In genomic region chr12:1590083-1590979, GRCh38 we compare ENCODE assay signal across 7 cellular contexts. TPM values are rescaled to one million over a fixed set of nuclear protein-coding genes. Genes with fewer than 3 reads are reported as not detected.
A peak's percentile ranks its signal among the peaks of the same experiment; 100 is the strongest.
DNase-seq lines count a peak whose midpoint lies in the region; ATAC-seq and TF ChIP-seq lines count a peak whose summit lies in the region.

No MANE protein-coding gene starts in this region.

- TF ChIP-seq POLR2A in IMR-90 (IDR thresholded peaks at IDR 0.05; ENCODE audit: low read depth, low read length): no peak

- peaks cover 68% of the 10 kb centered on the region for H3K36me3 Mint-ChIP-seq in stimulated activated effector memory CD8-positive, alpha-beta T cell treated with anti-CD3 and anti-CD28 coated beads, Interleukin-12 subunit alpha, Interleukin-12 subunit beta, amount 100 ng/mL, for 72 hours

- H3K23ac ChIP-seq in IMR-90 (ENCODE audit: low read depth, low read length): peak overlapping the region; percentile 13; the same call in 1 of the 2 replicates

- H3K27me3 ChIP-seq in IMR-90 (ENCODE audit: control insufficient read depth, insufficient read depth, low read length) (no peaks in the 10 kb centered on the region), ascending aorta (no peaks in the 10 kb centered on the region)

- H3K36me3 ChIP-seq in IMR-90 (ENCODE audit: control insufficient read depth, insufficient read depth, low read length) (no peaks in the 10 kb centered on the region; the same call in 1 of the 2 replicates), ascending aorta (no peaks in the 10 kb centered on the region)

- peaks cover 70% of the 10 kb centered on the region for H4K20me1 ChIP-seq in IMR-90 (ENCODE audit: insufficient read depth, low read length)

- no peak overlapping the region; the same call in 1 of the 2 replicates for H2BK20ac ChIP-seq in IMR-90 (ENCODE audit: low read depth, low read length)

- H4K91ac ChIP-seq in IMR-90 (ENCODE audit: insufficient read depth, low read depth, low read length): no peak overlapping the region

- H2AK9ac ChIP-seq in IMR-90 (replicated peaks; ENCODE audit: low read depth, low read length, poor library complexity): no peak overlapping the region

- WGBS in IMR-90 (ENCODE audit: extremely low coverage in 2 of 2, insufficient read length in 1 of 2), 2 experiments: 25% methylated on average over 5 of the region's 12 CpGs; no CpG with 5 or more reads in 1 of the 2 experiments

- dilution Hi-C loops in IMR-90 (cut with HindIII; ENCODE audit: low sequenced_read_pairs, unreplicated experiment): no loop called here

- no peaks in the 10 kb centered on the region for H3K9me3 ChIP-seq in IMR-90 (ENCODE audit: control insufficient read depth, insufficient read depth, low read length)
- no peaks in the 10 kb centered on the region for H3K9me3 ChIP-seq in ascending aorta
- H3K9me3 ChIP-seq in iPS-18c (ENCODE audit: control insufficient read depth, insufficient read depth, low read length): no peaks in the 10 kb centered on the region

- TF ChIP-seq RAD21 in IMR-90 (IDR thresholded peaks at IDR 0.05; ENCODE audit: low read length): no peak

- H3K4ac ChIP-seq in IMR-90 (ENCODE audit: low read depth, low read length): no peak overlapping the region; the same call in 1 of the 2 replicates

- H2BK15ac ChIP-seq in IMR-90 (ENCODE audit: low read depth, low read length): no peak overlapping the region

- peak overlapping the region; percentile 36 for H3K9ac ChIP-seq in IMR-90 (ENCODE audit: low read depth, low read length)

- H3K4me2 ChIP-seq in IMR-90 (ENCODE audit: low read depth, low read length): peak overlapping the region; percentile 95

- no peaks in the 10 kb centered on the region for H3K9me3 Mint-ChIP-seq in stimulated activated effector memory CD8-positive, alpha-beta T cell treated with anti-CD3 and anti-CD28 coated beads, Interleukin-12 subunit alpha, Interleukin-12 subunit beta, amount 100 ng/mL, for 72 hours

- peak overlapping the region; percentile 83 for H3K4me3 Mint-ChIP-seq in stimulated activated effector memory CD8-positive, alpha-beta T cell treated with anti-CD3 and anti-CD28 coated beads, Interleukin-12 subunit alpha, Interleukin-12 subunit beta, amount 100 ng/mL, for 72 hours

- BruUV-seq in IMR-90 (replicated peaks; lab: Mats Ljungman, UMichigan): no TSS peak

- H3K4me3 ChIP-seq in IMR-90 (ENCODE audit: insufficient read depth, low read depth, low read length) (peak overlapping the region; percentile 20; the same call in 1 of the 2 replicates), ascending aorta (peak overlapping the region; percentile 46 to 95), iPS-18c (ENCODE audit: insufficient read depth, low read depth, low read length) (peak overlapping the region; percentile 34; the same call in 1 of the 2 replicates)

- DNase-seq in IMR-90: peak; percentile 63
- DNase-seq in ascending aorta (ENCODE audit: low spot score in 2 of 2): no peak
- DNase-seq in stimulated activated effector memory CD8-positive, alpha-beta T cell treated with anti-CD3 and anti-CD28 coated beads, Interleukin-12 subunit alpha, Interleukin-12 subunit beta, amount 100 ng/mL, for 72 hours (ENCODE audit: low spot score in 2 of 2): no peak
- DNase-seq in NCI-H2029 (lab: John Stamatoyannopoulos, UW): no peak
- DNase-seq in HuH-7.5 (ENCODE audit: low spot score): no peak

- H2BK120ac ChIP-seq in IMR-90 (ENCODE audit: low read depth, low read length): no peak overlapping the region

- H2AK5ac ChIP-seq in IMR-90 (ENCODE audit: low read depth, low read length): peak overlapping the region; percentile 25

- peaks cover 24% of the 10 kb centered on the region for H3K4me1 ChIP-seq in IMR-90 (ENCODE audit: control insufficient read depth, insufficient read depth, low read length)
- peaks cover 9 to 25% of the 10 kb centered on the region in 2 donors for H3K4me1 ChIP-seq in ascending aorta

- intact Hi-C loops in IMR-90 (cut with micrococcal nuclease) (no loop called here), ascending aorta (cut with DNase I) (loop anchor here (5.0 to 10.0 kb wide), 2 partner anchors 638 to 836 kb away; partner anchors contain the start of gene WNK1)

- CTCF ChIA-PET in IMR-90 (lab: Yijun Ruan, JAX): interaction anchor here (1.1 kb wide), 1 partner anchor 473 kb away, joined by 3 read pairs; no protein-coding TSS in a partner anchor

- in situ Hi-C loops in IMR-90 (cut with MboI; ENCODE audit: low sequenced_read_pairs): loop anchor here (25.0 kb wide), 1 partner anchor 678 kb away; no protein-coding TSS in a partner anchor

- H2BK5ac ChIP-seq in IMR-90 (ENCODE audit: low read depth, low read length, poor library complexity, severe bottlenecking): peak overlapping the region; percentile 49

- peaks cover 55% of the 10 kb centered on the region for H3K4me1 Mint-ChIP-seq in stimulated activated effector memory CD8-positive, alpha-beta T cell treated with anti-CD3 and anti-CD28 coated beads, Interleukin-12 subunit alpha, Interleukin-12 subunit beta, amount 100 ng/mL, for 72 hours

- no peak overlapping the region for H2AFZ ChIP-seq in IMR-90 (replicated peaks; ENCODE audit: low read length, poor library complexity)

- peaks cover 18% of the 10 kb centered on the region for H3K9me1 ChIP-seq in IMR-90 (ENCODE audit: insufficient read depth, low read length)

- TF ChIP-seq CTCF in IMR-90 (conservative IDR thresholded peaks at IDR 0.05; ENCODE audit: low read depth, low read length) (no peak), ascending aorta (IDR thresholded peaks at IDR 0.05) (no peak)

- peak overlapping the region; percentile 92 for H3K27ac Mint-ChIP-seq in stimulated activated effector memory CD8-positive, alpha-beta T cell treated with anti-CD3 and anti-CD28 coated beads, Interleukin-12 subunit alpha, Interleukin-12 subunit beta, amount 100 ng/mL, for 72 hours

- H3K14ac ChIP-seq in IMR-90 (replicated peaks; ENCODE audit: low read depth, low read length): peak overlapping the region; percentile 10; the same call in 1 of the 2 replicates

- no peak overlapping the region for H3K56ac ChIP-seq in IMR-90 (ENCODE audit: extremely low read depth, insufficient read depth, low read length)

- no peak overlapping the region for H4K8ac ChIP-seq in IMR-90 (ENCODE audit: low read depth in 2 of 2, low read length in 2 of 2)

- H3K18ac ChIP-seq in IMR-90 (ENCODE audit: low read depth, low read length): no peak overlapping the region

- no peak for ATAC-seq in IMR-90 (ENCODE audit: low read depth)
- ATAC-seq in stimulated activated effector memory CD8-positive, alpha-beta T cell treated with anti-CD3 and anti-CD28 coated beads, Interleukin-12 subunit alpha, Interleukin-12 subunit beta, amount 100 ng/mL, for 72 hours: no peak
- ATAC-seq in GM21576 (IDR thresholded peaks at IDR 0.05; ENCODE audit: unreplicated experiment): no peak

- POLR2A ChIA-PET in IMR-90 (lab: Charles Lee; ENCODE audit: unreplicated experiment): no interaction called here

- peak overlapping the region; percentile 72 for H3K27ac ChIP-seq in IMR-90 (ENCODE audit: insufficient read depth, low read length)
- H3K27ac ChIP-seq in ascending aorta: peak overlapping the region; percentile 39 to 60

- no peak overlapping the region for H4K5ac ChIP-seq in IMR-90 (ENCODE audit: low read depth, low read length)

- H3K79me1 ChIP-seq in IMR-90 (ENCODE audit: low read depth in 1 of 2, low read length in 2 of 2): peaks cover 33 to 79% of the 10 kb centered on the region in 2 experiments

TF ChIP-seq in IMR-90, 13 proteins besides CTCF, POLR2A, EP300 and RAD21:
- TF ChIP-seq NFE2L2 (IDR thresholded peaks at IDR 0.05; ENCODE audit: low read depth, low read length): no peak
- TF ChIP-seq MAZ (IDR thresholded peaks at IDR 0.05; ENCODE audit: borderline replicate concordance, low read depth, low read length): no peak

RNA-seq across cellular contexts. Expression of gene FBXL14, which starts 4.0 kb away (rescaled TPM):
- total RNA-seq in IMR-90 (2012; rRNA removed): 4.7 TPM in 2 replicates
- 7.3 and 8.8 TPM in 2 replicates for polyA plus RNA-seq in IMR-90 (2012; rRNA removed)
- 2.2 and 9.6 TPM in 2 replicates for polyA plus RNA-seq in IMR-90 (2012; cell fraction: cytosol; rRNA removed)
- polyA plus RNA-seq in IMR-90 (2012; cell fraction: nucleus; rRNA removed; ENCODE audit: low replicate concordance): 2.8 and 5.8 TPM in 2 replicates
- 14.7 TPM for total RNA-seq in ascending aorta

RNA-seq across cellular contexts. Expression of gene WNT5B, which starts 38.7 kb away (rescaled TPM):
- total RNA-seq in IMR-90 (2012; rRNA removed): 96.1 and 102 TPM in 2 replicates
- 83.7 and 98.8 TPM in 2 replicates for polyA plus RNA-seq in IMR-90 (2012; rRNA removed)
- polyA plus RNA-seq in IMR-90 (2012; cell fraction: cytosol; rRNA removed): 77.8 and 101 TPM in 2 replicates
- polyA plus RNA-seq in IMR-90 (2012; cell fraction: nucleus; rRNA removed; ENCODE audit: low replicate concordance): 49.1 and 91.4 TPM in 2 replicates
- 0.53 TPM for total RNA-seq in ascending aorta

Comparison
In these comparisons a context has a peak if more than half of its experiments do, and no peak if none do; other contexts are left out.
1. H3K4me3 ChIP-seq: peak in every context shown above with its lines; median percentile 70 in ascending aorta; 34 in iPS-18c; 20 in IMR-90.
2. RNA of gene WNT5B, which starts 38.7 kb away (total RNA-seq): 96.1 to 102 TPM in IMR-90; 0.53 TPM in ascending aorta (single experiment); every median in the first group is over 10 times any median in the second.